In genomic region chr4:84681488-84682274, GRCh38 we compare ENCODE assay signal across 8 cellular contexts.
DNase-seq lines count a peak whose midpoint lies in the region; ATAC-seq and TF ChIP-seq lines count a peak whose summit lies in the region.

No MANE protein-coding gene starts in this region.

- TF ChIP-seq CTCF in retinal pigment epithelial cell (conservative IDR thresholded peaks at IDR 0.05; ENCODE audit: low read depth, low read length): peak; percentile 37
- no peak for TF ChIP-seq CTCF in omental fat pad (IDR thresholded peaks at IDR 0.05)
- TF ChIP-seq CTCF in sigmoid colon (IDR thresholded peaks at IDR 0.05): no peak

- no peak for TF ChIP-seq POLR2A in sigmoid colon (IDR thresholded peaks at IDR 0.05)

- WGBS in sigmoid colon, 2 donors: 58 to 62% methylated on average over 2 of the region's 2 CpGs

- no peaks in the 10 kb centered on the region for H3K9me3 ChIP-seq in sigmoid colon

- no peak for TF ChIP-seq EP300 in sigmoid colon (IDR thresholded peaks at IDR 0.05)

- H3K27me3 ChIP-seq in sigmoid colon: no peaks in the 10 kb centered on the region

- DNase-seq in HPDE6-E6E7 (ENCODE audit: extremely low spot score) (peak; percentile 33), SW480 (ENCODE audit: low spot score) (peak; percentile 28), foreskin melanocyte (peak; percentile 80), retinal pigment epithelial cell (ENCODE audit: low read depth) (peak; percentile 75), omental fat pad (ENCODE audit: low spot score) (no peak), sigmoid colon (no peak)
- DNase-seq in stimulated activated CD8-positive, alpha-beta memory T cell treated with anti-CD3 and anti-CD28 coated beads, Interleukin-4, amount 100 ng/mL, for 48 hours: no peak

- no peak overlapping the region for H3K4me3 ChIP-seq in retinal pigment epithelial cell (ENCODE audit: low read length)
- no peak overlapping the region for H3K4me3 ChIP-seq in sigmoid colon

- intact Hi-C loops in sigmoid colon (cut with DNase I): no loop called here

- peaks cover 7 to 100% (median 41%) of the 10 kb centered on the region in 4 donors for H3K36me3 ChIP-seq in sigmoid colon

- peak overlapping the region in 1 of 4 donors; percentile 0 for H3K27ac ChIP-seq in sigmoid colon

- H3K4me1 ChIP-seq in sigmoid colon: peaks cover 0 to 8% (median 4%) of the 10 kb centered on the region in 4 donors

- ATAC-seq in omental fat pad (ENCODE audit: low FRiP score) (no peak), GM18907 (IDR thresholded peaks at IDR 0.05; ENCODE audit: unreplicated experiment) (no peak)

Comparison
In these comparisons a context has a peak if more than half of its experiments do, and no peak if none do; other contexts are left out.
1. DNase-seq: peak in HPDE6-E6E7 (single experiment), SW480 (single experiment), foreskin melanocyte (single experiment) and retinal pigment epithelial cell (single experiment); none in omental fat pad (single experiment), sigmoid colon (single experiment) and stimulated activated CD8-positive, alpha-beta memory T cell treated with anti-CD3 and anti-CD28 coated beads, Interleukin-4, amount 100 ng/mL, for 48 hours (single experiment).